In the genomic region with DNA sequence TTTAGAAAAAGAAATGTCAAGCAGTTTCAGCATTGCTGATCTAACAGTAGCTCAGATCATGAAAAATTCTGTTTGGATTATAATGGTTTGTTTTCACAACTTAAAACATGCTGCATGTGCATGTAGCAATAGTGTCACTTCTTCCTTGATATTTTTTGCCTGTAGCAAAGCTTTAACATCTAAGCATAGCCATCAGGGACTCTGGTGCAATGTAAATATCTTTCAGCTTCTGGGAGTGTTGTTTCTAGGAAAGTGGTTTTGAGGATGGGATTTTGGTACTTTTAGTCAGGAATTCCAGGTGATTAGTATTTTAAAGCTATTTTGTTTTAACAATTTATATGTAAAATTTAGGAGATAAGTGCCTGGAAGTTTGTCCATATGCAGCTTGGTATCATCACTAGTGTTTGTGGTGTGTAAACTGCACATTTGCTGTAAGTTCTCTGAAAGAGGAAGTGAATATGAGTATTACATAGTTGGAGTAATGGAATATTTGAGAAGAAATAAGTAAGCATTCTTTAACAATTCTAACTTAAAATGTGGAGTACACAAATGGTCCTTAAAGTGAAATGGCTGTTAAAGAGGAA, we compare ENCODE assay signal across 8 cellular contexts. TPM values are rescaled to one million over a fixed set of nuclear protein-coding genes. Genes with fewer than 3 reads are reported as not detected.
A peak's percentile ranks its signal among the peaks of the same experiment; 100 is the strongest.
DNase-seq lines count a peak whose midpoint lies in the region; ATAC-seq and TF ChIP-seq lines count a peak whose summit lies in the region.

No MANE protein-coding gene starts in this region.

- H3K27me3 ChIP-seq in HAP-1 (ENCODE audit: low read depth) (no peaks in the 10 kb centered on the region), gastrocnemius medialis (no peaks in the 10 kb centered on the region)

- H3K4me3 ChIP-seq in HAP-1 (peak overlapping the region; percentile 99), gastrocnemius medialis (peak overlapping the region; percentile 90 to 100 (median 96))

- H3K27ac ChIP-seq in gastrocnemius medialis, result peak overlapping the region; percentile 97 to 99 (median 98)

- TF ChIP-seq POLR2A in erythroblast (IDR thresholded peaks at IDR 0.05; ENCODE audit: low read length) (no peak), gastrocnemius medialis (IDR thresholded peaks at IDR 0.05) (no peak)

- in situ Hi-C loops in HAP-1 (cut with MboI; ENCODE audit: low sequenced_read_pairs), result no loop called here
- in situ Hi-C loops in gastrocnemius medialis (cut with MboI; ENCODE audit: low sequenced_read_pairs in 4 of 4), result loop anchor here in 1 of 4 donors (10.0 kb wide), 1 partner anchor 97 kb away; a partner anchor contains a TSS

- ATAC-seq in gastrocnemius medialis (no peak), HG02763 (IDR thresholded peaks at IDR 0.05; ENCODE audit: unreplicated experiment) (no peak)

- H3K9me3 ChIP-seq in HAP-1 (no peaks in the 10 kb centered on the region), gastrocnemius medialis (no peaks in the 10 kb centered on the region)

- DNase-seq in HAP-1 (ENCODE audit: low spot score in 2 of 2) (no peak), RPMI8226 (peak; percentile 24), erythroblast (lab: John Stamatoyannopoulos, UW) (peak; percentile 27 to 55), gastrocnemius medialis (no peak), NCI-H1694 treated with DMSO at 0.1 percent for 48 hours (lab: John Stamatoyannopoulos, UW) (no peak), NCI-H2227 treated with DMSO at 0.1 percent for 48 hours (lab: John Stamatoyannopoulos, UW) (no peak), DMS153 treated with DMSO at 0.1 percent for 48 hours (lab: John Stamatoyannopoulos, UW; ENCODE audit: unreplicated experiment) (no peak)

- intact Hi-C loops in gastrocnemius medialis (cut with DNase I; ENCODE audit: low total_unique reads), result loop anchor here (10.0 kb wide), 1 partner anchor 1757 kb away; a partner anchor contains a TSS

- no peak for TF ChIP-seq CTCF in gastrocnemius medialis (IDR thresholded peaks at IDR 0.05 in 4 of 5, conservative IDR thresholded peaks at IDR 0.05 in 1 of 5)

- H3K36me3 ChIP-seq in HAP-1 (replicated peaks) (no peaks in the 10 kb centered on the region; the same call in 1 of the 2 replicates), gastrocnemius medialis (no peaks in the 10 kb centered on the region)

- peaks cover 18% of the 10 kb centered on the region for H3K4me1 ChIP-seq in HAP-1
- H3K4me1 ChIP-seq in gastrocnemius medialis, result peaks cover 39 to 42% of the 10 kb centered on the region in 2 donors

RNA-seq across cellular contexts. Expression of a gene that starts 1.9 kb away (rescaled TPM):
- 10 to 100 TPM in 1 of 4 donors, 1 to 10 TPM in 3; 5.1 to 11.7 (median 8.7) TPM for total RNA-seq in gastrocnemius medialis

Comparison
In these comparisons a context has a peak if more than half of its experiments do, and no peak if none do; other contexts are left out.
1. DNase-seq: peak in RPMI8226 (single experiment) and erythroblast (2 of 2); none in HAP-1 (0 of 2), gastrocnemius medialis (0 of 2), NCI-H1694 treated with DMSO at 0.1 percent for 48 hours (single experiment), NCI-H2227 treated with DMSO at 0.1 percent for 48 hours (single experiment) and DMS153 treated with DMSO at 0.1 percent for 48 hours (single experiment).